Comparison of ENCODE assay signal across 19 cellular contexts in genomic region chr15:78360426-78360825, GRCh38. TPM values are rescaled to one million over a fixed set of nuclear protein-coding genes. Genes with fewer than 3 reads are reported as not detected.
A peak's percentile ranks its signal among the peaks of the same experiment; 100 is the strongest.
DNase-seq lines count a peak whose midpoint lies in the region; ATAC-seq, FAIRE-seq and TF ChIP-seq lines count a peak whose summit lies in the region.
"Had no signal": no experiment of that assay in that cellular context is flagged by ENCODE, and none has a peak within 500 bp of the region (broad histone marks: within the 10 kb centered on the region; RNA-seq: fewer than 3 reads in every experiment).

No MANE protein-coding gene starts in this region.

- in situ Hi-C loops in HepG2 (cut with HindIII; ENCODE audit: extremely low pct_ligation_motif_present, low pct_unique_long_range_greater_than_20kb) = no loop called here

- WGBS in HepG2 (ENCODE audit: low lambda C conversion rate) = 50% methylated on average over 2 of the region's 4 CpGs

- no peak overlapping the region for H3K27ac ChIP-seq in HepG2 (ENCODE audit: extremely low read length, insufficient read depth, low read length)
- H3K27ac ChIP-seq: Peyer's patch, prostate gland had no signal

- no peak overlapping the region for H3K4me2 ChIP-seq in HepG2 (ENCODE audit: low read depth, low read length)

- H3K27ac Mint-ChIP-seq in Caco-2 (ENCODE audit: unreplicated experiment) = no peak overlapping the region
- no peak overlapping the region for H3K27ac Mint-ChIP-seq in activated CD4-positive, alpha-beta T cell treated with anti-CD3 and anti-CD28 coated beads, Interleukin-2, amount 10 ng/mL, durations not matched to agents 24 days and 14 days
- H3K27ac Mint-ChIP-seq: activated CD4-positive, alpha-beta T cell treated with anti-CD3 and anti-CD28 coated beads, Interleukin-2, amount 10 ng/mL, durations not matched to agents 7 days and 5 days had no signal

- TF ChIP-seq CTCF in Caco-2 (IDR thresholded peaks at IDR 0.05; ENCODE audit: insufficient read depth in 1 of 2, low read depth in 1 of 2, low read length in 1 of 2, severe bottlenecking in 1 of 2, unreplicated experiment in 1 of 2) (no peak), HepG2 (CRISPR knock-in tag; IDR thresholded peaks at IDR 0.05) (no peak)

- no peaks in the 10 kb centered on the region for H3K9me3 Mint-ChIP-seq in Caco-2 (ENCODE audit: unreplicated experiment)
- H3K9me3 Mint-ChIP-seq in activated CD4-positive, alpha-beta T cell treated with anti-CD3 and anti-CD28 coated beads, Interleukin-2, amount 10 ng/mL, durations not matched to agents 24 days and 14 days = no peaks in the 10 kb centered on the region
- H3K9me3 Mint-ChIP-seq: activated CD4-positive, alpha-beta T cell treated with anti-CD3 and anti-CD28 coated beads, Interleukin-2, amount 10 ng/mL, durations not matched to agents 7 days and 5 days; activated T-cell treated with anti-CD3 and anti-CD28 coated beads, Interleukin-2, amount 50 U/mL, for 4 hours had no signal

- POLR2A ChIA-PET in Caco-2 (lab: Charles Lee) = no interaction called here
- POLR2A ChIA-PET in HepG2 (lab: Yijun Ruan, JAX) = no interaction called here

- BruUV-seq in Caco-2 (replicated peaks; lab: Mats Ljungman, UMichigan) (no TSS peak), HepG2 (replicated peaks; lab: Mats Ljungman, UMichigan) (no TSS peak)

- intact Hi-C loops in Caco-2 (cut with micrococcal nuclease; ENCODE audit: unreplicated experiment) (no loop called here), HepG2 (cut with micrococcal nuclease; ENCODE audit: unreplicated experiment) (no loop called here)
- intact Hi-C loops in activated CD4-positive, alpha-beta T cell treated with anti-CD3 and anti-CD28 coated beads, Interleukin-2, amount 10 ng/mL, durations not matched to agents 24 days and 14 days (cut with micrococcal nuclease) = no loop called here

- H3K4me1 ChIP-seq in Caco-2 (peaks cover 27% of the 10 kb centered on the region), HepG2 (ENCODE audit: insufficient read depth, low read length) (peaks cover 10% of the 10 kb centered on the region; the same call in 1 of the 2 replicates)
- H3K4me1 ChIP-seq: prostate gland had no signal

- no peaks in the 10 kb centered on the region for H3K27me3 Mint-ChIP-seq in Caco-2 (ENCODE audit: insufficient read depth, unreplicated experiment)
- H3K27me3 Mint-ChIP-seq in activated CD4-positive, alpha-beta T cell treated with anti-CD3 and anti-CD28 coated beads, Interleukin-2, amount 10 ng/mL, durations not matched to agents 24 days and 14 days = peaks cover 18% of the 10 kb centered on the region

- H3K27me3 ChIP-seq in Caco-2 (replicated peaks; ENCODE audit: control insufficient read depth, insufficient read depth, low read length) (no peaks in the 10 kb centered on the region), HepG2 (ENCODE audit: control insufficient read depth in 1 of 2, insufficient read depth in 2 of 2, low read length in 2 of 2) (peaks cover 2 to 13% of the 10 kb centered on the region in 2 experiments; a peak in 4 of 5 replicates)
- H3K27me3 ChIP-seq: Peyer's patch had no signal

- H3K9ac ChIP-seq in HepG2 (ENCODE audit: insufficient read depth, low read depth, low read length) = no peak overlapping the region

- peaks cover 23% of the 10 kb centered on the region for H3K4me1 Mint-ChIP-seq in Caco-2 (ENCODE audit: low read depth, unreplicated experiment)
- H3K4me1 Mint-ChIP-seq in activated CD4-positive, alpha-beta T cell treated with anti-CD3 and anti-CD28 coated beads, Interleukin-2, amount 10 ng/mL, durations not matched to agents 24 days and 14 days = no peaks in the 10 kb centered on the region
- H3K4me1 Mint-ChIP-seq: activated CD4-positive, alpha-beta T cell treated with anti-CD3 and anti-CD28 coated beads, Interleukin-2, amount 10 ng/mL, durations not matched to agents 7 days and 5 days had no signal

- ATAC-seq in HepG2 = no peak
- ATAC-seq: activated T-cell treated with anti-CD3 and anti-CD28 coated beads, Interleukin-2, amount 50 U/mL, for 4 hours had no signal

- TF ChIP-seq RAD21 in HepG2 (CRISPR knock-in tag; IDR thresholded peaks at IDR 0.05) = no peak

- peak; percentile 77 for DNase-seq in DMS 273 (lab: John Stamatoyannopoulos, UW; ENCODE audit: unreplicated experiment)
- peak; percentile 20 for DNase-seq in NCI-H2107 (lab: John Stamatoyannopoulos, UW)
- DNase-seq in dedifferentiated amniotic fluid mesenchymal stem cell (ENCODE audit: extremely low spot score) = peak; percentile 84
- peak; percentile 59 for DNase-seq in mesenteric fat pad (ENCODE audit: low spot score)
- DNase-seq in Caco-2 = no peak
- DNase-seq in NCI-H1105 treated with DMSO at 0.1 percent for 48 hours (lab: John Stamatoyannopoulos, UW) = no peak
- DNase-seq in HepG2 (ENCODE audit: low spot score) = no peak
- DNase-seq in activated CD4-positive, alpha-beta T cell treated with anti-CD3 and anti-CD28 coated beads, Interleukin-2, amount 10 ng/mL, durations not matched to agents 24 days and 14 days = no peak
- DNase-seq: activated CD4-positive, alpha-beta T cell treated with anti-CD3 and anti-CD28 coated beads, Interleukin-2, amount 10 ng/mL, durations not matched to agents 7 days and 5 days; activated T-cell treated with anti-CD3 and anti-CD28 coated beads, Interleukin-2, amount 50 U/mL, for 4 hours; amniotic stem cell; dermis blood vessel endothelial cell; DMS153; MG63; Peyer's patch; stimulated activated CD8-positive, alpha-beta memory T cell treated with anti-CD3 and anti-CD28 coated beads, Interleukin-4, amount 100 ng/mL, for 48 hours had no signal

- no peak for TF ChIP-seq POLR2A in HepG2 (IDR thresholded peaks at IDR 0.05; ENCODE audit: insufficient read depth in 1 of 2, low read depth in 2 of 2, low read length in 2 of 2)

- no peaks in the 10 kb centered on the region for H3K79me2 ChIP-seq in HepG2 (ENCODE audit: insufficient read depth, low read length)

- no peaks in the 10 kb centered on the region for H4K20me1 ChIP-seq in HepG2 (ENCODE audit: insufficient read depth, low read length)

- H3K9me3 ChIP-seq in Caco-2 = no peaks in the 10 kb centered on the region
- no peaks in the 10 kb centered on the region for H3K9me3 ChIP-seq in HepG2 (ENCODE audit: low read length)
- H3K9me3 ChIP-seq: MG63, Peyer's patch, prostate gland had no signal

- H3K4me3 Mint-ChIP-seq in Caco-2 (ENCODE audit: unreplicated experiment) = no peak overlapping the region
- H3K4me3 Mint-ChIP-seq in activated CD4-positive, alpha-beta T cell treated with anti-CD3 and anti-CD28 coated beads, Interleukin-2, amount 10 ng/mL, durations not matched to agents 24 days and 14 days = no peak overlapping the region
- H3K4me3 Mint-ChIP-seq: activated CD4-positive, alpha-beta T cell treated with anti-CD3 and anti-CD28 coated beads, Interleukin-2, amount 10 ng/mL, durations not matched to agents 7 days and 5 days; activated T-cell treated with anti-CD3 and anti-CD28 coated beads, Interleukin-2, amount 50 U/mL, for 4 hours had no signal

- H3K36me3 ChIP-seq in Caco-2 (ENCODE audit: control insufficient read depth, insufficient read depth, low read length) (no peaks in the 10 kb centered on the region), HepG2 (replicated peaks in 1 of 2; ENCODE audit: control insufficient read depth in 1 of 2, insufficient read depth in 2 of 2, low read length in 2 of 2) (no peaks in the 10 kb centered on the region)
- H3K36me3 ChIP-seq: MG63, Peyer's patch, prostate gland had no signal

- H2AFZ ChIP-seq in HepG2 (ENCODE audit: low read length) = no peak overlapping the region

- H3K4me3 ChIP-seq in Caco-2 (ENCODE audit: low read depth, low read length) = no peak overlapping the region
- H3K4me3 ChIP-seq in HepG2 (replicated peaks in 1 of 3; ENCODE audit: insufficient read depth in 1 of 3, low read depth in 2 of 3, low read length in 3 of 3) = no peak overlapping the region
- H3K4me3 ChIP-seq: MG63, Peyer's patch, prostate gland had no signal

- peaks cover 6% of the 10 kb centered on the region for H3K36me3 Mint-ChIP-seq in Caco-2 (ENCODE audit: insufficient read depth, unreplicated experiment)
- no peaks in the 10 kb centered on the region for H3K36me3 Mint-ChIP-seq in activated CD4-positive, alpha-beta T cell treated with anti-CD3 and anti-CD28 coated beads, Interleukin-2, amount 10 ng/mL, durations not matched to agents 24 days and 14 days (ENCODE audit: low read depth)

- FAIRE-seq in HepG2 (lab: Jason Lieb, UNC) = no peak

- CTCF ChIA-PET in Caco-2 (lab: Charles Lee) (no interaction called here), HepG2 (lab: Yijun Ruan, JAX; ENCODE audit: low intra/inter-chr PET ratio, low total read pairs) (no interaction called here)

- TF ChIP-seq EP300 in HepG2 (IDR thresholded peaks at IDR 0.05; ENCODE audit: low read depth in 2 of 2, low read length in 2 of 2) = no peak
- no peak for TF ChIP-seq EP300 in HepG2 (CRISPR knock-in tag; IDR thresholded peaks at IDR 0.05; ENCODE audit: borderline replicate concordance)

RNA-seq across cellular contexts. Expression of gene CRABP1, which starts 20.3 kb away (rescaled TPM):
- total RNA-seq in mesenteric fat pad = not detected
- 113 and 116 TPM in 2 replicates for total RNA-seq in Caco-2 (2022)
- not detected in 2 replicates for total RNA-seq in HepG2 (2016; rRNA removed; fragmentation: Illumina TruSeq; extraction: Trizol)
- not detected in 2 replicates for total RNA-seq in HepG2 (2016; cell fraction: cytosol; rRNA removed; fragmentation: Illumina TruSeq; extraction: Trizol; ENCODE audit: low read depth)
- not detected in 2 replicates for total RNA-seq in HepG2 (2016; cell fraction: insoluble cytoplasmic fraction; rRNA removed; fragmentation: Illumina TruSeq; extraction: Trizol)
- total RNA-seq in HepG2 (2016; cell fraction: membrane; rRNA removed; fragmentation: Illumina TruSeq; extraction: Trizol) = not detected in 2 replicates
- total RNA-seq in HepG2 (2016; cell fraction: nucleus; rRNA removed; fragmentation: Illumina TruSeq; extraction: Trizol) = not detected in 2 replicates
- polyA plus RNA-seq in HepG2 (2011; rRNA removed) = not detected in 2 replicates
- not detected in 2 replicates for polyA plus RNA-seq in HepG2 (2011; cell fraction: cytosol; rRNA removed)
- not detected in 2 replicates for polyA plus RNA-seq in HepG2 (2011; cell fraction: nucleus; rRNA removed)
- polyA plus RNA-seq in HepG2 (2012) = not detected in 2 replicates
- polyA plus RNA-seq in HepG2 (2016; cell fraction: cytosol; fragmentation: Illumina TruSeq; extraction: Trizol; ENCODE audit: low read depth) = not detected in 2 replicates
- polyA plus RNA-seq in HepG2 (2016; cell fraction: insoluble cytoplasmic fraction; fragmentation: Illumina TruSeq; extraction: Trizol; ENCODE audit: low read depth) = not detected in 2 replicates
- polyA plus RNA-seq in HepG2 (2016; cell fraction: membrane; fragmentation: Illumina TruSeq; extraction: Trizol; ENCODE audit: low read depth) = not detected in 2 replicates
- not detected in 2 replicates for polyA plus RNA-seq in HepG2 (2016; cell fraction: nucleus; fragmentation: Illumina TruSeq; extraction: Trizol; ENCODE audit: insufficient read depth, low read depth)
- not detected in 2 replicates for polyA minus RNA-seq in HepG2 (2011; rRNA and poly(A)+ RNA removed; ENCODE audit: low replicate concordance)
- not detected in 2 replicates for polyA minus RNA-seq in HepG2 (2011; cell fraction: cytosol; rRNA and poly(A)+ RNA removed)
- not detected in 2 replicates for polyA minus RNA-seq in HepG2 (2011; cell fraction: nucleus; rRNA and poly(A)+ RNA removed)
- total RNA-seq in activated CD4-positive, alpha-beta T cell treated with anti-CD3 and anti-CD28 coated beads, Interleukin-2, amount 10 ng/mL, durations not matched to agents 24 days and 14 days = not detected in 2 replicates
- total RNA-seq: activated CD4-positive, alpha-beta T cell treated with anti-CD3 and anti-CD28 coated beads, Interleukin-2, amount 10 ng/mL, durations not matched to agents 7 days and 5 days; activated T-cell treated with anti-CD3 and anti-CD28 coated beads, Interleukin-2, amount 50 U/mL, for 4 hours; dermis blood vessel endothelial cell; fibroblast of lung; HT-29; prostate gland had no signal
- polyA plus RNA-seq: fibroblast of lung had no signal

Comparison
In these comparisons a context has a peak if more than half of its experiments do, and no peak if none do; other contexts are left out.
1. DNase-seq: peak in DMS 273 (single experiment), NCI-H2107 (single experiment), dedifferentiated amniotic fluid mesenchymal stem cell (single experiment) and mesenteric fat pad (single experiment); none in Caco-2 (0 of 2), NCI-H1105 treated with DMSO at 0.1 percent for 48 hours (single experiment), HepG2 (single experiment) and activated CD4-positive, alpha-beta T cell treated with anti-CD3 and anti-CD28 coated beads, Interleukin-2, amount 10 ng/mL, durations not matched to agents 24 days and 14 days (single experiment).
2. RNA of gene CRABP1, which starts 20.3 kb away (total RNA-seq): 113 to 116 TPM in Caco-2; not detected in mesenteric fat pad (single experiment), not detected in HepG2 and not detected in activated CD4-positive, alpha-beta T cell treated with anti-CD3 and anti-CD28 coated beads, Interleukin-2, amount 10 ng/mL, durations not matched to agents 24 days and 14 days; every median in the first group is over 10 times any median in the second.